2 cellular contexts compared by ENCODE assay signal in genomic region chr7:99795864-99796263, GRCh38. TPM values are rescaled to one million over a fixed set of nuclear protein-coding genes. Genes with fewer than 3 reads are reported as not detected.
"Had no signal": no experiment of that assay in that cellular context is flagged by ENCODE, and none has a peak within 500 bp of the region (broad histone marks: within the 10 kb centered on the region; RNA-seq: fewer than 3 reads in every experiment).

No MANE protein-coding gene starts in this region.

RNA-seq across cellular contexts. Expression of gene CYP3A4, which starts 11.9 kb away (rescaled TPM):
- total RNA-seq: G401 had no signal

RNA-seq across cellular contexts. Expression of gene CYP3A43, which starts 31.9 kb away (rescaled TPM):
- total RNA-seq: G401, GM12878 had no signal
